ENCODE assay signal across 13 cellular contexts in the genomic region with DNA sequence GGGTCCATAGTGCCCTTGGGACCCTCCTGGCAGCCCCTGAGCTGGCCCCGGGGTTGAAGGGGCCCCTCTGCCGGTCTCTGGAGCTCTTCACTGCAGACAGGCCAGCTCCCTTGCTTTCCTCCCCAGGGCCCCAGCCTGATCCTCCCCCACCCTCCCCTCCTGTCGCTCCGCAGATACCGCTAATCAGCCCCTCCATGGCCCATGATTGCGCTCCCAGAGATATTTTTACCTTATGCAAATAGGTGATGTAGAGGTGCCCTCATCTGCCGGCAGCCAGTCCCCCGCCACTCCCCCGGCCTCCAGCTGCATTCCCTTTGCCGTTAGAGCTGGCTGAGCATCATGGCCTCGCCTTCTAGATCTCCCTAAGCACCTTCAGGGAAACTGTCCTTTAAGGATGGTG.
"Had no signal": no experiment of that assay in that cellular context is flagged by ENCODE, and none has a peak within 500 bp of the region (broad histone marks: within the 10 kb centered on the region; RNA-seq: fewer than 3 reads in every experiment).

No MANE protein-coding gene starts in this region.

- H3K36me3 ChIP-seq: transverse colon had no signal

- H3K27ac ChIP-seq: esophagus squamous epithelium, skin epidermis, transverse colon had no signal

- H3K4me3 ChIP-seq: esophagus squamous epithelium, skin epidermis, transverse colon had no signal

- DNase-seq: activated naive CD8-positive, alpha-beta T cell treated with anti-CD3 and anti-CD28 coated beads for 36 hours; amygdala; effector CD8-positive, alpha-beta T cell; esophagus squamous epithelium; immature natural killer cell; mammary epithelial cell; naive B cell; stimulated activated CD4-positive, alpha-beta T cell treated with anti-CD3 and anti-CD28 coated beads, Interleukin-15, amount 100 ng/mL, for 24 hours; stimulated activated CD4-positive, alpha-beta T cell treated with anti-CD3 and anti-CD28 coated beads, Interleukin-4, amount 100 ng/mL, for 24 hours; stimulated activated naive CD4-positive, alpha-beta T cell; transverse colon had no signal

- H3K9me3 ChIP-seq: esophagus squamous epithelium, transverse colon had no signal

- FAIRE-seq: endothelial cell of umbilical vein had no signal

- H3K27me3 ChIP-seq: esophagus squamous epithelium, transverse colon had no signal
